In genomic region chr3:14177580-14178246, GRCh38 we compare ENCODE assay signal across 8 cellular contexts. TPM values are rescaled to one million over a fixed set of nuclear protein-coding genes. Genes with fewer than 3 reads are reported as not detected.
DNase-seq lines count a peak whose midpoint lies in the region; ATAC-seq and TF ChIP-seq lines count a peak whose summit lies in the region.

No MANE protein-coding gene starts in this region.

- POLR2A ChIA-PET in IMR-90 (lab: Charles Lee; ENCODE audit: unreplicated experiment) = no interaction called here

- H3K4me1 ChIP-seq in IMR-90 (ENCODE audit: control insufficient read depth, insufficient read depth, low read length) = peaks cover 3% of the 10 kb centered on the region
- H3K4me1 ChIP-seq in stomach = peaks cover 18 to 76% (median 46%) of the 10 kb centered on the region in 4 donors

- H4K5ac ChIP-seq in IMR-90 (ENCODE audit: low read depth, low read length) = peak overlapping the region; percentile 47

- TF ChIP-seq EP300 in stomach (IDR thresholded peaks at IDR 0.05) = no peak

- peak overlapping the region; percentile 46 for H2AK5ac ChIP-seq in IMR-90 (ENCODE audit: low read depth, low read length)

- peak overlapping the region; percentile 97 for H3K56ac ChIP-seq in IMR-90 (ENCODE audit: extremely low read depth, insufficient read depth, low read length)

- 2% methylated on average over 7 of the region's 10 CpGs; no CpG with 5 or more reads in 1 of the 2 experiments for WGBS in IMR-90 (ENCODE audit: extremely low coverage in 2 of 2, insufficient read length in 1 of 2), 2 experiments
- 4 to 7% (median 5%) methylated on average over 8 to 10 of the region's 10 CpGs for WGBS in stomach, 5 donors

- peak overlapping the region; percentile 99 for H3K14ac ChIP-seq in IMR-90 (replicated peaks; ENCODE audit: low read depth, low read length)

- H3K27ac ChIP-seq in IMR-90 (ENCODE audit: insufficient read depth, low read length) (peak overlapping the region; percentile 89), stomach (peak overlapping the region; percentile 88 to 98 (median 95))

- H2BK120ac ChIP-seq in IMR-90 (ENCODE audit: low read depth, low read length) = peak overlapping the region; percentile 72

- CTCF ChIA-PET in IMR-90 (lab: Yijun Ruan, JAX) = interaction anchor here (1.2 kb wide), 1 partner anchor 26 kb away, joined by 3 read pairs; no protein-coding TSS in a partner anchor

- no peaks in the 10 kb centered on the region for H3K9me1 ChIP-seq in IMR-90 (ENCODE audit: insufficient read depth, low read length)

- DNase-seq in AG10803 (ENCODE audit: low read depth) (no peak), IMR-90 (peak; percentile 34), astrocyte of the spinal cord (ENCODE audit: low read depth, low spot score) (peak; percentile 17), kidney epithelial cell (ENCODE audit: low read depth) (no peak), stomach (no peak), hepatic stellate cell (ENCODE audit: low spot score) (no peak), COLO829 (ENCODE audit: low spot score) (no peak)

- peak overlapping the region; percentile 85 for H3K4me2 ChIP-seq in IMR-90 (ENCODE audit: low read depth, low read length)

- H3K4ac ChIP-seq in IMR-90 (ENCODE audit: low read depth, low read length) = peak overlapping the region; percentile 97

- in situ Hi-C loops in IMR-90 (cut with MboI; ENCODE audit: low sequenced_read_pairs) = no loop called here
- in situ Hi-C loops in astrocyte of the spinal cord (cut with HindIII; ENCODE audit: low sequenced_read_pairs) = no loop called here

- H3K36me3 ChIP-seq in IMR-90 (ENCODE audit: control insufficient read depth, insufficient read depth, low read length) (peaks cover 3% of the 10 kb centered on the region), kidney epithelial cell (ENCODE audit: control insufficient read depth, insufficient read depth, low read length) (no peaks in the 10 kb centered on the region), stomach (peaks cover 1 to 22% (median 20%) of the 10 kb centered on the region in 4 donors)

- BruUV-seq in IMR-90 (replicated peaks; lab: Mats Ljungman, UMichigan) = no TSS peak

- H2AFZ ChIP-seq in IMR-90 (replicated peaks; ENCODE audit: low read length, poor library complexity) = peak overlapping the region; percentile 97

- ATAC-seq in GM21360 (IDR thresholded peaks at IDR 0.05; ENCODE audit: unreplicated experiment) = peak; percentile 13
- ATAC-seq in IMR-90 (ENCODE audit: low read depth) = peak; percentile 33

- H3K9ac ChIP-seq in IMR-90 (ENCODE audit: low read depth, low read length) = peak overlapping the region; percentile 97

- H4K91ac ChIP-seq in IMR-90 (ENCODE audit: insufficient read depth, low read depth, low read length) = peak overlapping the region; percentile 80

- H2BK5ac ChIP-seq in IMR-90 (ENCODE audit: low read depth, low read length, poor library complexity, severe bottlenecking) = peak overlapping the region; percentile 95

- H2BK15ac ChIP-seq in IMR-90 (ENCODE audit: low read depth, low read length) = no peak overlapping the region

- H3K27me3 ChIP-seq in IMR-90 (ENCODE audit: control insufficient read depth, insufficient read depth, low read length) (no peaks in the 10 kb centered on the region), kidney epithelial cell (ENCODE audit: control insufficient read depth, insufficient read depth, low read length) (no peaks in the 10 kb centered on the region), stomach (no peaks in the 10 kb centered on the region)

- H3K79me1 ChIP-seq in IMR-90 (ENCODE audit: low read depth in 1 of 2, low read length in 2 of 2) = peaks cover 30 to 56% of the 10 kb centered on the region in 2 experiments

- H3K9me3 ChIP-seq in IMR-90 (ENCODE audit: control insufficient read depth, insufficient read depth, low read length) (no peaks in the 10 kb centered on the region), stomach (no peaks in the 10 kb centered on the region)

- H3K4me3 ChIP-seq in AG10803 (ENCODE audit: low read length) (peak overlapping the region; percentile 86), IMR-90 (ENCODE audit: insufficient read depth, low read depth, low read length) (peak overlapping the region; percentile 64), astrocyte of the spinal cord (ENCODE audit: low read depth, low read length) (peak overlapping the region; percentile 95), kidney epithelial cell (ENCODE audit: low read depth, low read length) (peak overlapping the region; percentile 61), stomach (peak overlapping the region; percentile 59 to 80 (median 70))

- H2BK20ac ChIP-seq in IMR-90 (ENCODE audit: low read depth, low read length) = no peak overlapping the region

- peak overlapping the region; percentile 1 to 92; a peak in 3 of 4 replicates for H4K8ac ChIP-seq in IMR-90 (ENCODE audit: low read depth in 2 of 2, low read length in 2 of 2)

- intact Hi-C loops in IMR-90 (cut with micrococcal nuclease) (loop anchor here (5.0 kb wide), 1 partner anchor 280 kb away; no protein-coding TSS in a partner anchor), stomach (cut with DNase I; ENCODE audit: low total_unique reads) (loop anchor here (10.0 kb wide), 1 partner anchor 53 kb away; the partner anchor contains the start of genes CHCHD4 and TMEM43)

- no peak for TF ChIP-seq RAD21 in IMR-90 (IDR thresholded peaks at IDR 0.05; ENCODE audit: low read length)

- H3K18ac ChIP-seq in IMR-90 (ENCODE audit: low read depth, low read length) = peak overlapping the region; percentile 84

- peak overlapping the region; percentile 98 for H3K23ac ChIP-seq in IMR-90 (ENCODE audit: low read depth, low read length)

- TF ChIP-seq POLR2A in IMR-90 (IDR thresholded peaks at IDR 0.05; ENCODE audit: low read depth, low read length) (no peak; the same call in 1 of the 2 replicates), stomach (IDR thresholded peaks at IDR 0.05) (no peak)

- TF ChIP-seq CTCF in AG10803 (conservative IDR thresholded peaks at IDR 0.05; ENCODE audit: low read length) (no peak), IMR-90 (conservative IDR thresholded peaks at IDR 0.05; ENCODE audit: low read depth, low read length) (no peak), astrocyte of the spinal cord (IDR thresholded peaks at IDR 0.05; ENCODE audit: low read depth, low read length) (no peak), kidney epithelial cell (IDR thresholded peaks at IDR 0.05; ENCODE audit: insufficient read depth, low read length, poor library complexity, severe bottlenecking) (no peak), stomach (IDR thresholded peaks at IDR 0.05) (no peak)

- H4K20me1 ChIP-seq in IMR-90 (ENCODE audit: insufficient read depth, low read length) = peaks cover 7% of the 10 kb centered on the region; the same call in 1 of the 2 replicates

- dilution Hi-C loops in IMR-90 (cut with HindIII; ENCODE audit: low sequenced_read_pairs, unreplicated experiment) = no loop called here

- H2AK9ac ChIP-seq in IMR-90 (replicated peaks; ENCODE audit: low read depth, low read length, poor library complexity) = peak overlapping the region; percentile 97

TF ChIP-seq in IMR-90, 13 proteins besides CTCF, POLR2A, EP300 and RAD21:
- TF ChIP-seq MAZ (IDR thresholded peaks at IDR 0.05; ENCODE audit: borderline replicate concordance, low read depth, low read length) (no peak), ELK1 (IDR thresholded peaks at IDR 0.05; ENCODE audit: borderline replicate concordance, low read depth, low read length) (no peak), NFE2L2 (IDR thresholded peaks at IDR 0.05; ENCODE audit: low read depth, low read length) (no peak), CHD1 (IDR thresholded peaks at IDR 0.05; ENCODE audit: low read depth, low read length) (no peak), FOS (IDR thresholded peaks at IDR 0.05; ENCODE audit: low read depth, low read length) (no peak)

RNA-seq across cellular contexts. Expression of gene XPC, which starts 0.7 kb away (rescaled TPM):
- total RNA-seq in IMR-90 (2012; rRNA removed) (40.5 and 48.8 TPM in 2 replicates), kidney epithelial cell (34.9 and 35.4 TPM in 2 replicates), stomach (10 to 100 TPM; 34.0 to 51.0 (median 41.4) TPM)
- polyA plus RNA-seq in IMR-90 (2012; rRNA removed) (27.6 and 30.9 TPM in 2 replicates), stomach (10 to 100 TPM in 2 of 3 donors, 1 to 10 TPM in 1; 8.8 to 15.3 (median 13.7) TPM)
- polyA plus RNA-seq in IMR-90 (2012; cell fraction: cytosol; rRNA removed) = 17.6 and 18.4 TPM in 2 replicates
- polyA plus RNA-seq in IMR-90 (2012; cell fraction: nucleus; rRNA removed; ENCODE audit: low replicate concordance) = 62.0 and 94.0 TPM in 2 replicates

RNA-seq across cellular contexts. Expression of gene LSM3, which starts 0.9 kb away (rescaled TPM):
- total RNA-seq in IMR-90 (2012; rRNA removed) (3.4 and 14.2 TPM in 2 replicates), kidney epithelial cell (7.4 and 9.3 TPM in 2 replicates), stomach (10 to 100 TPM in 1 of 5 donors, 1 to 10 TPM in 4; 2.2 to 14.1 (median 6.1) TPM)
- polyA plus RNA-seq in IMR-90 (2012; rRNA removed) (10.0 and 11.5 TPM in 2 replicates), stomach (10 to 100 TPM; 13.8 to 15.0 (median 14.2) TPM)
- polyA plus RNA-seq in IMR-90 (2012; cell fraction: cytosol; rRNA removed) = 0.87 and 1.00 TPM in 2 replicates
- 0.20 and 1.8 TPM in 2 replicates for polyA plus RNA-seq in IMR-90 (2012; cell fraction: nucleus; rRNA removed; ENCODE audit: low replicate concordance)

RNA-seq across cellular contexts. Expression of gene TMEM43, which starts 52.9 kb away (rescaled TPM):
- total RNA-seq in IMR-90 (2012; rRNA removed) = 103 and 114 TPM in 2 replicates
- 107 and 109 TPM in 2 replicates for polyA plus RNA-seq in IMR-90 (2012; rRNA removed)
- polyA plus RNA-seq in IMR-90 (2012; cell fraction: cytosol; rRNA removed) = 73.8 and 86.4 TPM in 2 replicates
- polyA plus RNA-seq in IMR-90 (2012; cell fraction: nucleus; rRNA removed; ENCODE audit: low replicate concordance) = 97.1 and 98.5 TPM in 2 replicates
- 79.5 and 83.7 TPM in 2 replicates for total RNA-seq in kidney epithelial cell
- 10 to 100 TPM; 28.6 to 67.4 (median 51.9) TPM for total RNA-seq in stomach
- 10 to 100 TPM; 12.6 to 45.0 (median 12.7) TPM for polyA plus RNA-seq in stomach

RNA-seq across cellular contexts. Expression of gene CHCHD4, which starts 53.0 kb away (rescaled TPM):
- total RNA-seq in IMR-90 (2012; rRNA removed) = 9.0 and 12.2 TPM in 2 replicates
- polyA plus RNA-seq in IMR-90 (2012; rRNA removed) = 7.4 and 9.8 TPM in 2 replicates
- 4.6 and 4.8 TPM in 2 replicates for polyA plus RNA-seq in IMR-90 (2012; cell fraction: cytosol; rRNA removed)
- 1.3 and 5.0 TPM in 2 replicates for polyA plus RNA-seq in IMR-90 (2012; cell fraction: nucleus; rRNA removed; ENCODE audit: low replicate concordance)
- total RNA-seq in kidney epithelial cell = 18.4 and 20.7 TPM in 2 replicates
- total RNA-seq in stomach = 10 to 100 TPM in 2 of 5 donors, 1 to 10 TPM in 3; 1.7 to 11.7 (median 9.0) TPM
- 10 to 100 TPM; 13.9 to 16.1 (median 14.8) TPM for polyA plus RNA-seq in stomach

Comparison
In these comparisons a context has a peak if more than half of its experiments do, and no peak if none do; other contexts are left out.
1. DNase-seq: peak in IMR-90 (single experiment) and astrocyte of the spinal cord (single experiment); none in AG10803 (single experiment), kidney epithelial cell (single experiment), stomach (single experiment), hepatic stellate cell (single experiment) and COLO829 (single experiment).
2. Peak in every context shown above with its lines, with median percentiles within 50 percentile points of each other: H3K4me3 ChIP-seq.